ENCODE assay signal across 2 cellular contexts in the genomic region with DNA sequence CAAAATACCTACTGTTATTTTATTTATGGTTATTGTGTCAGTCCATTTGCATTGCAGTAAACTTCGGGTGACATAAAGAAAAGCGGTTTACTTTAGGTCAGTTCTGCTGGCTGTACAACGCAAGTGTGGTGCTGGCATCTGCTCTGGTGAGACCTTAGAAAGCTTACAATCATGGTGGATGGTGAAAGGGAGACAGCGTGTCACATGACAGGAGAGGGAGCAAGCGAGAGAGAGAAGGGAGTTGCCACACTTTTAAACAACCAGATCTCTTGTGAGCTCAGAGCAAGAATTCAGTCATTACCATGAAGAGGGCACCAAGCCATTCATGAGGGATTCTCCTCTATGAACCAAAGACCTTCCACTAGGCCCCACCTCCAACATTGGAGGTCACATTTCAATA.
TF ChIP-seq lines count a peak whose summit lies in the region.

No MANE protein-coding gene starts in this region.

TF ChIP-seq in HCT116, 20 proteins besides CTCF, POLR2A, EP300 and RAD21:
- TF ChIP-seq TCF7L2 (IDR thresholded peaks at IDR 0.05; ENCODE audit: borderline replicate concordance, extremely low read depth, insufficient read depth, insufficient read length) (no peak), JUND (IDR thresholded peaks at IDR 0.05) (no peak), EZH2phosphoT487 (IDR thresholded peaks at IDR 0.05; ENCODE audit: borderline replicate concordance) (no peak), CBX3 (IDR thresholded peaks at IDR 0.05; ENCODE audit: low read depth) (no peak), YY1 (IDR thresholded peaks at IDR 0.05; ENCODE audit: extremely low read depth, insufficient replicate concordance, low read depth, low read length) (no peak), FOSL1 (IDR thresholded peaks at IDR 0.05; ENCODE audit: low read depth) (no peak), ZNF274 (IDR thresholded peaks at IDR 0.05; ENCODE audit: low read depth, low read length) (no peak), ZFX (IDR thresholded peaks at IDR 0.05) (no peak), POLR2AphosphoS5 (IDR thresholded peaks at IDR 0.05; ENCODE audit: low read depth, low read length) (no peak), REST (IDR thresholded peaks at IDR 0.05; ENCODE audit: low read depth) (no peak)
- TF ChIP-seq, protein P1, sequence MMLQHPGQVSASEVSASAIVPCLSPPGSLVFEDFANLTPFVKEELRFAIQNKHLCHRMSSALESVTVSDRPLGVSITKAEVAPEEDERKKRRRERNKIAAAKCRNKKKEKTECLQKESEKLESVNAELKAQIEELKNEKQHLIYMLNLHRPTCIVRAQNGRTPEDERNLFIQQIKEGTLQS (IDR thresholded peaks at IDR 0.05), result no peak
TF ChIP-seq in HCT116: peak in this region for 0.

TF ChIP-seq in K562, 482 proteins besides CTCF, POLR2A, EP300 and RAD21:
- TF ChIP-seq LARP7 (IDR thresholded peaks at IDR 0.05), result no peak
- TF ChIP-seq, protein P2, sequence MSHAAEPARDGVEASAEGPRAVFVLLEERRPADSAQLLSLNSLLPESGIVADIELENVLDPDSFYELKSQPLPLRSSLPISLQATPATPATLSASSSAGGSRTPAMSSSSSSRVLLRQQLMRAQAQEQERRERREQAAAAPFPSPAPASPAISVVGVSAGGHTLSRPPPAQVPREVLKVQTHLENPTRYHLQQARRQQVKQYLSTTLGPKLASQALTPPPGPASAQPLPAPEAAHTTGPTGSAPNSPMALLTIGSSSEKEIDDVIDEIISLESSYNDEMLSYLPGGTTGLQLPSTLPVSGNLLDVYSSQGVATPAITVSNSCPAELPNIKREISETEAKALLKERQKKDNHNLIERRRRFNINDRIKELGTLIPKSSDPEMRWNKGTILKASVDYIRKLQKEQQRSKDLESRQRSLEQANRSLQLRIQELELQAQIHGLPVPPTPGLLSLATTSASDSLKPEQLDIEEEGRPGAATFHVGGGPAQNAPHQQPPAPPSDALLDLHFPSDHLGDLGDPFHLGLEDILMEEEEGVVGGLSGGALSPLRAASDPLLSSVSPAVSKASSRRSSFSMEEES (CRISPR knock-in tag; IDR thresholded peaks at IDR 0.05), result peak; percentile 75
